In genomic region chr14:103871596-103872480, GRCh38 we compare ENCODE assay signal across 1 cellular context.
A peak's percentile ranks its signal among the peaks of the same experiment; 100 is the strongest.
TF ChIP-seq lines count a peak whose summit lies in the region.

No MANE protein-coding gene starts in this region.

TF ChIP-seq in H1, 55 proteins besides CTCF, POLR2A, EP300 and RAD21 (continued from another document):
- TF ChIP-seq, protein P1, sequence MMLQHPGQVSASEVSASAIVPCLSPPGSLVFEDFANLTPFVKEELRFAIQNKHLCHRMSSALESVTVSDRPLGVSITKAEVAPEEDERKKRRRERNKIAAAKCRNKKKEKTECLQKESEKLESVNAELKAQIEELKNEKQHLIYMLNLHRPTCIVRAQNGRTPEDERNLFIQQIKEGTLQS (IDR thresholded peaks at IDR 0.05; ENCODE audit: insufficient read depth, low read depth, low read length): no peak
- TF ChIP-seq SRF (IDR thresholded peaks at IDR 0.05; ENCODE audit: low read depth, low read length) (no peak), JUND (IDR thresholded peaks at IDR 0.05; ENCODE audit: low read length) (no peak), SUZ12 (IDR thresholded peaks at IDR 0.05; ENCODE audit: low read length) (no peak), RBBP5 (IDR thresholded peaks at IDR 0.05; ENCODE audit: borderline replicate concordance, low read depth, low read length) (no peak), FOSL1 (IDR thresholded peaks at IDR 0.05; ENCODE audit: insufficient read depth, low read depth, low read length) (no peak), MAFK (IDR thresholded peaks at IDR 0.05; ENCODE audit: low read depth, low read length) (no peak), CBX5 (IDR thresholded peaks at IDR 0.05; ENCODE audit: low read depth, low read length) (no peak), SAP30 (IDR thresholded peaks at IDR 0.05; ENCODE audit: insufficient read depth, insufficient replicate concordance, low read length) (no peak), KDM1A (IDR thresholded peaks at IDR 0.05; ENCODE audit: borderline replicate concordance, low read length) (no peak), NRF1 (IDR thresholded peaks at IDR 0.05; ENCODE audit: low read depth, low read length) (no peak), CBX8 (IDR thresholded peaks at IDR 0.05; ENCODE audit: borderline replicate concordance, low read depth, low read length) (no peak), KDM5A (IDR thresholded peaks at IDR 0.05; ENCODE audit: low read length) (no peak), SP2 (IDR thresholded peaks at IDR 0.05; ENCODE audit: low read length) (no peak), KDM4A (IDR thresholded peaks at IDR 0.05; ENCODE audit: low read depth, low read length, severe bottlenecking) (peak; percentile 42), TAF7 (optimal IDR thresholded peaks at IDR 0.05; ENCODE audit: borderline replicate concordance, low read depth, low read length) (no peak), CHD1 (IDR thresholded peaks at IDR 0.05; ENCODE audit: low read depth, low read length) (no peak), TBP (IDR thresholded peaks at IDR 0.05; ENCODE audit: low read depth, low read length) (peak; percentile 38; the same call in 1 of the 2 replicates), RFX5 (IDR thresholded peaks at IDR 0.05; ENCODE audit: borderline replicate concordance, low read depth, low read length) (no peak), SIRT6 (IDR thresholded peaks at IDR 0.05; ENCODE audit: low read length) (no peak), RXRA (IDR thresholded peaks at IDR 0.05; ENCODE audit: insufficient read depth, low read depth, low read length) (no peak), MAX (IDR thresholded peaks at IDR 0.05) (0 out of 2 replicates have a peak, but pooled peaks have one; percentile 35), CTBP2 (IDR thresholded peaks at IDR 0.05; ENCODE audit: borderline replicate concordance, insufficient read depth, insufficient read length, low read length) (no peak), ZNF274 (IDR thresholded peaks at IDR 0.05; ENCODE audit: borderline replicate concordance, extremely low read depth, low read length) (no peak), CREB1 (IDR thresholded peaks at IDR 0.05) (no peak), YY1 (IDR thresholded peaks at IDR 0.05; ENCODE audit: low read depth, low read length) (no peak), BACH1 (IDR thresholded peaks at IDR 0.05; ENCODE audit: low read length) (no peak), EGR1 (IDR thresholded peaks at IDR 0.05; ENCODE audit: borderline replicate concordance, low read depth, low read length) (no peak), TEAD4 (IDR thresholded peaks at IDR 0.05; ENCODE audit: low read depth, low read length) (no peak), SP1 (IDR thresholded peaks at IDR 0.05; ENCODE audit: low read depth, low read length) (peak; percentile 73), BCL11A (IDR thresholded peaks at IDR 0.05; ENCODE audit: low read depth in 2 of 2, low read length in 2 of 2) (no peak), HDAC2 (IDR thresholded peaks at IDR 0.05; ENCODE audit: borderline replicate concordance in 1 of 2, low read depth in 2 of 2, low read length in 2 of 2) (no peak), TCF12 (IDR thresholded peaks at IDR 0.05; ENCODE audit: low read depth, low read length) (no peak), CHD7 (IDR thresholded peaks at IDR 0.05; ENCODE audit: insufficient replicate concordance, low read length) (no peak), GABPA (IDR thresholded peaks at IDR 0.05; ENCODE audit: borderline replicate concordance, insufficient read depth, low read length) (peak; percentile 45; the same call in 1 of the 2 replicates), BRCA1 (IDR thresholded peaks at IDR 0.05; ENCODE audit: low read depth, low read length) (no peak), CEBPB (IDR thresholded peaks at IDR 0.05; ENCODE audit: low read depth, low read length) (no peak), ASH2L (IDR thresholded peaks at IDR 0.05; ENCODE audit: low read length) (peak; percentile 28), GTF2F1 (IDR thresholded peaks at IDR 0.05; ENCODE audit: borderline replicate concordance, low read depth, low read length) (no peak), POLR2AphosphoS5 (IDR thresholded peaks at IDR 0.05; ENCODE audit: low read depth, low read length) (no peak), JUN (IDR thresholded peaks at IDR 0.05; ENCODE audit: low read depth, low read length) (no peak)
- TF ChIP-seq, protein P2, sequence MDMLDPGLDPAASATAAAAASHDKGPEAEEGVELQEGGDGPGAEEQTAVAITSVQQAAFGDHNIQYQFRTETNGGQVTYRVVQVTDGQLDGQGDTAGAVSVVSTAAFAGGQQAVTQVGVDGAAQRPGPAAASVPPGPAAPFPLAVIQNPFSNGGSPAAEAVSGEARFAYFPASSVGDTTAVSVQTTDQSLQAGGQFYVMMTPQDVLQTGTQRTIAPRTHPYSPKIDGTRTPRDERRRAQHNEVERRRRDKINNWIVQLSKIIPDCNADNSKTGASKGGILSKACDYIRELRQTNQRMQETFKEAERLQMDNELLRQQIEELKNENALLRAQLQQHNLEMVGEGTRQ (IDR thresholded peaks at IDR 0.05; ENCODE audit: low read length): no peak
- TF ChIP-seq, protein P3, sequence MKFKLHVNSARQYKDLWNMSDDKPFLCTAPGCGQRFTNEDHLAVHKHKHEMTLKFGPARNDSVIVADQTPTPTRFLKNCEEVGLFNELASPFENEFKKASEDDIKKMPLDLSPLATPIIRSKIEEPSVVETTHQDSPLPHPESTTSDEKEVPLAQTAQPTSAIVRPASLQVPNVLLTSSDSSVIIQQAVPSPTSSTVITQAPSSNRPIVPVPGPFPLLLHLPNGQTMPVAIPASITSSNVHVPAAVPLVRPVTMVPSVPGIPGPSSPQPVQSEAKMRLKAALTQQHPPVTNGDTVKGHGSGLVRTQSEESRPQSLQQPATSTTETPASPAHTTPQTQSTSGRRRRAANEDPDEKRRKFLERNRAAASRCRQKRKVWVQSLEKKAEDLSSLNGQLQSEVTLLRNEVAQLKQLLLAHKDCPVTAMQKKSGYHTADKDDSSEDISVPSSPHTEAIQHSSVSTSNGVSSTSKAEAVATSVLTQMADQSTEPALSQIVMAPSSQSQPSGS (IDR thresholded peaks at IDR 0.05; ENCODE audit: low read length): no peak
